19 cellular contexts compared by ENCODE assay signal in genomic region chr20:59015411-59015810, GRCh38. TPM values are rescaled to one million over a fixed set of nuclear protein-coding genes. Genes with fewer than 3 reads are reported as not detected.
"Had no signal": no experiment of that assay in that cellular context is flagged by ENCODE, and none has a peak within 500 bp of the region (broad histone marks: within the 10 kb centered on the region; RNA-seq: fewer than 3 reads in every experiment).

No MANE protein-coding gene starts in this region.

- H3K9me3 Mint-ChIP-seq: activated naive CD8-positive, alpha-beta T cell treated with anti-CD3 and anti-CD28 coated beads, Interleukin-2, amount 10 ng/mL, durations not matched to agents 7 days and 5 days; T-helper 2 cell treated with Interferon-gamma antibody and Interleukin-4, amounts not matched to agents 5 μg/mL and 100 μg/mL, for 36 hours had no signal

- H3K4me3 ChIP-seq: psoas muscle, tibial nerve had no signal

- H3K27me3 ChIP-seq: tibial nerve had no signal

- H3K9me3 ChIP-seq: psoas muscle, tibial nerve had no signal

- H3K36me3 Mint-ChIP-seq: activated naive CD8-positive, alpha-beta T cell treated with anti-CD3 and anti-CD28 coated beads, Interleukin-2, amount 10 ng/mL, durations not matched to agents 7 days and 5 days had no signal

- H3K27ac ChIP-seq: epithelial cell of prostate, psoas muscle, tibial nerve had no signal

- H3K4me3 Mint-ChIP-seq: activated naive CD8-positive, alpha-beta T cell treated with anti-CD3 and anti-CD28 coated beads, Interleukin-2, amount 10 ng/mL, durations not matched to agents 7 days and 5 days had no signal

- H3K27me3 Mint-ChIP-seq: activated naive CD8-positive, alpha-beta T cell treated with anti-CD3 and anti-CD28 coated beads, Interleukin-2, amount 10 ng/mL, durations not matched to agents 7 days and 5 days had no signal

- DNase-seq: activated CD4-positive, alpha-beta T cell treated with anti-CD3 and anti-CD28 coated beads, Interleukin-2, amount 50 U/mL, for 1 hour; activated CD4-positive, CD25-positive, alpha-beta regulatory T cell; activated naive CD4-positive, alpha-beta T cell; activated naive CD8-positive, alpha-beta T cell treated with anti-CD3 and anti-CD28 coated beads, Interleukin-2, amount 10 ng/mL, durations not matched to agents 7 days and 5 days; activated T-cell treated with anti-CD3 and anti-CD28 coated beads for 4 hours; anterior cingulate cortex; foreskin melanocyte; left colon; midbrain; psoas muscle; stimulated activated CD4-positive, alpha-beta T cell treated with anti-CD3 and anti-CD28 coated beads, Interleukin-12 subunit alpha, Interleukin-12 subunit beta, amount 100 ng/mL, for 4 hours had no signal

- ATAC-seq: left colon, psoas muscle had no signal

- H3K27ac Mint-ChIP-seq: activated naive CD8-positive, alpha-beta T cell treated with anti-CD3 and anti-CD28 coated beads, Interleukin-2, amount 10 ng/mL, durations not matched to agents 7 days and 5 days had no signal

RNA-seq across cellular contexts. Expression of gene TUBB1, which starts 3.8 kb away (rescaled TPM):
- total RNA-seq: activated naive CD8-positive, alpha-beta T cell treated with anti-CD3 and anti-CD28 coated beads, Interleukin-2, amount 10 ng/mL, durations not matched to agents 7 days and 5 days; left colon; lung microvascular endothelial cell; myocyte; osteoblast had no signal
- polyA plus RNA-seq: fibroblast of lung, neural cell had no signal
